In the genomic region with DNA sequence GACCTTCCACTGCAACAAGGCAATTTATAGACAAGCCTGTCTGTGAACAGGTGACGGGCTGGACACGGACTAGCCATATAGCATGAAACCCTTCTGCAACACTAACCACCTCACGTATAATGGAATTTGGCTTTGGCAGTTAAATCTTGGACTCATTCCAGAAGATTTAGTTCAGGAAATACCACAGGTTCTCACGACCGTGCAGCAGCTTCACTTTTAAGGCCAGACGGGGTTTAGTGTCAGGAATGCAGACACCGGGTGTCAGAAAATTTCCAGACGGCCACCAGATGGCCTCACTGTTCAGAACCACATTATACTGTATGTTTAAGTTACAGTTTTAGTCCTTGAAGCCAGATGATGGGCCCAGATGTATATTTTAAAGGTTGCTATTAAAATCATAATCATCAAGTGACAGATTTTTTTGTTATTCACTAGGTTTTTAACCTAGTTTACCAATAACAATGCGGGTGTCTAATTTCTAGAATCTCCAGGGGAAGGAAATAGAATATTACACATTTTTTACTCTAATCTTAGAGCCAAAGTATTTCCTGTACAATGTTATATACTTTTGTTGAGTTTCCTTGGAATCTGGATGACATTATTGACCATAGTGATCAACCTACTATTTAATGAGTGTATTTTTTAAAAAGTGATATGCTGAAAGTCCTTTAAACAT, we compare ENCODE assay signal across 8 cellular contexts.
DNase-seq lines count a peak whose midpoint lies in the region; ATAC-seq, FAIRE-seq and TF ChIP-seq lines count a peak whose summit lies in the region.

No MANE protein-coding gene starts in this region.

- DNase-seq in D721Med (ENCODE audit: insufficient read length, low spot score) (no peak), HS-5 (ENCODE audit: low read depth) (peak; percentile 70), NOMO-1 treated with dmso at 0.1 percent for 144 hours (lab: John Stamatoyannopoulos, UW; ENCODE audit: unreplicated experiment) (peak; percentile 34), activated T-cell treated with anti-CD3 and anti-CD28 coated beads for 48 hours (ENCODE audit: low read depth) (peak; percentile 23), fibroblast of gingiva (ENCODE audit: low read depth) (peak; percentile 34), neural crest cell (ENCODE audit: low read depth, low spot score) (peak; percentile 47), tibial nerve (ENCODE audit: low spot score in 2 of 2) (peak; percentile 30 to 75)

- WGBS in tibial nerve, 2 donors, result 23% methylated on average over 9 of the region's 9 CpGs

- H3K27me3 Mint-ChIP-seq in neural crest cell (ENCODE audit: low read depth), result no peaks in the 10 kb centered on the region

- ATAC-seq in GM21381 (IDR thresholded peaks at IDR 0.05; ENCODE audit: unreplicated experiment), result peak; percentile 65

- H3K27ac Mint-ChIP-seq in neural crest cell (ENCODE audit: unreplicated experiment), result no peak overlapping the region

- H3K9me3 ChIP-seq in tibial nerve, result no peaks in the 10 kb centered on the region

- H3K36me3 ChIP-seq in tibial nerve, result no peaks in the 10 kb centered on the region

- H3K9me3 Mint-ChIP-seq in neural crest cell, result no peaks in the 10 kb centered on the region

- no peak for TF ChIP-seq POLR2A in tibial nerve (IDR thresholded peaks at IDR 0.05)

- H3K36me3 Mint-ChIP-seq in neural crest cell (ENCODE audit: low read depth), result no peaks in the 10 kb centered on the region

- TF ChIP-seq EP300 in tibial nerve (IDR thresholded peaks at IDR 0.05), result no peak

- no peaks in the 10 kb centered on the region for H3K27me3 ChIP-seq in tibial nerve

- H3K4me1 ChIP-seq in tibial nerve, result peaks cover 0 to 17% (median 0%) of the 10 kb centered on the region in 4 donors

- H3K4me3 ChIP-seq in tibial nerve, result no peak overlapping the region

- no peak overlapping the region for H3K27ac ChIP-seq in tibial nerve

- TF ChIP-seq CTCF in D721Med (IDR thresholded peaks at IDR 0.05; ENCODE audit: insufficient read depth, missing control alignments) (peak; percentile 80), neural crest cell (conservative IDR thresholded peaks at IDR 0.05) (peak; percentile 85), tibial nerve (IDR thresholded peaks at IDR 0.05) (peak; percentile 51 to 78 (median 58))

- H3K4me1 Mint-ChIP-seq in neural crest cell, result no peaks in the 10 kb centered on the region

- no peak for FAIRE-seq in D721Med (lab: Jason Lieb, UNC)

- H3K4me3 Mint-ChIP-seq in neural crest cell, result no peak overlapping the region
